8 cellular contexts compared by ENCODE assay signal in the genomic region with DNA sequence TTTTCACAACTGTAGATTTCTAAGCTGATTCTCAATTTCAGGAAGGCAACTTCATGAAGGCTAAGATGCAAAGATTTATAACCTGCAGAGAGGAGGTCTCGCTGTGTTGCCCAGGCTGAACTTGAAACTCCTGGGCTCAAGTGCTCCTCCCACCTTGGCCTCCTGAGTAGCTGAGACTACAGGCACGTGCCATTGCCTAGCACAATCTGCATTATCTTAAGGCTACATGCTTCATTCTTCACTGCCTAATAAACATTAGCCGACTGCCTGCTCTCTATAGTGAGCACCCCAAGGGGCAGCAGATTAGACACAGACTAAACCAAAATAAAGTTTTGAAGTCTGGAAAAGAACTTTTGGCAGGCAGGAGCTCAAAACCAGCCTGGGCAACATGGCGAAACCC.
"Had no signal": no experiment of that assay in that cellular context is flagged by ENCODE, and none has a peak within 500 bp of the region (broad histone marks: within the 10 kb centered on the region; RNA-seq: fewer than 3 reads in every experiment).

No MANE protein-coding gene starts in this region.

- DNase-seq: GDM1, GF-D8 had no signal

- FAIRE-seq: G401.6, GM12878, GM12891, GM12892, GM18507, GM19239 had no signal

- H3K4me3 ChIP-seq: GM12878 had no signal

- ATAC-seq: GM12878 had no signal
